In genomic region chr5:84381501-84382362, GRCh38 we compare ENCODE assay signal across 9 cellular contexts. TPM values are rescaled to one million over a fixed set of nuclear protein-coding genes. Genes with fewer than 3 reads are reported as not detected.
A peak's percentile ranks its signal among the peaks of the same experiment; 100 is the strongest.
DNase-seq lines count a peak whose midpoint lies in the region; ATAC-seq and TF ChIP-seq lines count a peak whose summit lies in the region.
"Had no signal": no experiment of that assay in that cellular context is flagged by ENCODE, and none has a peak within 500 bp of the region (broad histone marks: within the 10 kb centered on the region; RNA-seq: fewer than 3 reads in every experiment).

No MANE protein-coding gene starts in this region.

- H3K36me3 ChIP-seq in neuron (ENCODE audit: insufficient read depth, low read length): no peaks in the 10 kb centered on the region

- no peak overlapping the region for H3K4me3 Mint-ChIP-seq in activated CD8-positive, alpha-beta memory T cell treated with anti-CD3 and anti-CD28 coated beads, Interleukin-2, amount 10 ng/mL, durations not matched to agents 7 days and 5 days
- H3K4me3 Mint-ChIP-seq in activated CD4-positive, alpha-beta memory T cell treated with anti-CD3 and anti-CD28 coated beads, Interleukin-2, amount 10 ng/mL, durations not matched to agents 7 days and 5 days: no peak overlapping the region
- H3K4me3 Mint-ChIP-seq: central memory CD8-positive, alpha-beta T cell had no signal

- peaks cover 4% of the 10 kb centered on the region for H3K4me1 Mint-ChIP-seq in activated CD8-positive, alpha-beta memory T cell treated with anti-CD3 and anti-CD28 coated beads, Interleukin-2, amount 10 ng/mL, durations not matched to agents 7 days and 5 days
- peaks cover 13% of the 10 kb centered on the region for H3K4me1 Mint-ChIP-seq in activated CD4-positive, alpha-beta memory T cell treated with anti-CD3 and anti-CD28 coated beads, Interleukin-2, amount 10 ng/mL, durations not matched to agents 7 days and 5 days
- H3K4me1 Mint-ChIP-seq: central memory CD8-positive, alpha-beta T cell had no signal

- no peak overlapping the region for H3K27ac Mint-ChIP-seq in activated CD8-positive, alpha-beta memory T cell treated with anti-CD3 and anti-CD28 coated beads, Interleukin-2, amount 10 ng/mL, durations not matched to agents 7 days and 5 days
- H3K27ac Mint-ChIP-seq in activated CD4-positive, alpha-beta memory T cell treated with anti-CD3 and anti-CD28 coated beads, Interleukin-2, amount 10 ng/mL, durations not matched to agents 7 days and 5 days: no peak overlapping the region

- H3K27me3 Mint-ChIP-seq in activated CD8-positive, alpha-beta memory T cell treated with anti-CD3 and anti-CD28 coated beads, Interleukin-2, amount 10 ng/mL, durations not matched to agents 7 days and 5 days: peaks cover 43% of the 10 kb centered on the region
- H3K27me3 Mint-ChIP-seq in activated CD4-positive, alpha-beta memory T cell treated with anti-CD3 and anti-CD28 coated beads, Interleukin-2, amount 10 ng/mL, durations not matched to agents 7 days and 5 days: peaks cover 43% of the 10 kb centered on the region

- H3K27me3 ChIP-seq in neuron (ENCODE audit: insufficient read depth, low read length): peaks cover 50% of the 10 kb centered on the region

- ATAC-seq in activated CD8-positive, alpha-beta memory T cell treated with anti-CD3 and anti-CD28 coated beads, Interleukin-2, amount 10 ng/mL, durations not matched to agents 7 days and 5 days: no peak

- H3K36me3 Mint-ChIP-seq in activated CD8-positive, alpha-beta memory T cell treated with anti-CD3 and anti-CD28 coated beads, Interleukin-2, amount 10 ng/mL, durations not matched to agents 7 days and 5 days: no peaks in the 10 kb centered on the region
- no peaks in the 10 kb centered on the region for H3K36me3 Mint-ChIP-seq in activated CD4-positive, alpha-beta memory T cell treated with anti-CD3 and anti-CD28 coated beads, Interleukin-2, amount 10 ng/mL, durations not matched to agents 7 days and 5 days (ENCODE audit: low read depth)

- peak overlapping the region; percentile 63 for H3K4me3 ChIP-seq in epithelial cell of proximal tubule (ENCODE audit: low read depth, low read length)
- H3K4me3 ChIP-seq in neuron (ENCODE audit: low read length): peak overlapping the region; percentile 58

- no peaks in the 10 kb centered on the region for H3K9me3 Mint-ChIP-seq in activated CD8-positive, alpha-beta memory T cell treated with anti-CD3 and anti-CD28 coated beads, Interleukin-2, amount 10 ng/mL, durations not matched to agents 7 days and 5 days (ENCODE audit: low read depth)
- no peaks in the 10 kb centered on the region for H3K9me3 Mint-ChIP-seq in activated CD4-positive, alpha-beta memory T cell treated with anti-CD3 and anti-CD28 coated beads, Interleukin-2, amount 10 ng/mL, durations not matched to agents 7 days and 5 days

- peaks cover 23% of the 10 kb centered on the region for H3K4me1 ChIP-seq in neuron (ENCODE audit: insufficient read depth, low read length)

- POLR2A ChIA-PET in activated CD4-positive, alpha-beta memory T cell treated with anti-CD3 and anti-CD28 coated beads, Interleukin-2, amount 10 ng/mL, durations not matched to agents 7 days and 5 days (lab: Charles Lee): no interaction called here

- CTCF ChIA-PET in activated CD8-positive, alpha-beta memory T cell treated with anti-CD3 and anti-CD28 coated beads, Interleukin-2, amount 10 ng/mL, durations not matched to agents 7 days and 5 days (lab: Charles Lee): no interaction called here
- CTCF ChIA-PET in activated CD4-positive, alpha-beta memory T cell treated with anti-CD3 and anti-CD28 coated beads, Interleukin-2, amount 10 ng/mL, durations not matched to agents 7 days and 5 days (lab: Charles Lee): no interaction called here

- H3K9me3 ChIP-seq in neuron (ENCODE audit: low read length): no peaks in the 10 kb centered on the region

- H2AFZ ChIP-seq in neuron (ENCODE audit: low read depth, low read length): peak overlapping the region; percentile 4

- TF ChIP-seq CTCF in epithelial cell of proximal tubule (conservative IDR thresholded peaks at IDR 0.05; ENCODE audit: low read depth, low read length): no peak

- DNase-seq in DMS 273 (lab: John Stamatoyannopoulos, UW; ENCODE audit: unreplicated experiment) (peak; percentile 75), NCI-H774 (lab: John Stamatoyannopoulos, UW) (peak; percentile 30), epithelial cell of proximal tubule (ENCODE audit: low read depth) (no peak), AG20443 (ENCODE audit: low spot score) (no peak), iPS-NIHi7 (ENCODE audit: extremely low spot score) (no peak)
- no peak for DNase-seq in activated CD8-positive, alpha-beta memory T cell treated with anti-CD3 and anti-CD28 coated beads, Interleukin-2, amount 10 ng/mL, durations not matched to agents 7 days and 5 days
- DNase-seq in activated CD4-positive, alpha-beta memory T cell treated with anti-CD3 and anti-CD28 coated beads, Interleukin-2, amount 10 ng/mL, durations not matched to agents 7 days and 5 days: no peak

RNA-seq across cellular contexts. Expression of gene EDIL3, which starts 2.9 kb away (rescaled TPM):
- total RNA-seq in epithelial cell of proximal tubule: 77.3 and 80.1 TPM in 2 replicates
- total RNA-seq in activated CD8-positive, alpha-beta memory T cell treated with anti-CD3 and anti-CD28 coated beads, Interleukin-2, amount 10 ng/mL, durations not matched to agents 7 days and 5 days: not detected
- not detected for total RNA-seq in activated CD4-positive, alpha-beta memory T cell treated with anti-CD3 and anti-CD28 coated beads, Interleukin-2, amount 10 ng/mL, durations not matched to agents 7 days and 5 days

Comparison
In these comparisons a context has a peak if more than half of its experiments do, and no peak if none do; other contexts are left out.
1. DNase-seq: peak in DMS 273 (single experiment) and NCI-H774 (single experiment); none in epithelial cell of proximal tubule (single experiment), activated CD8-positive, alpha-beta memory T cell treated with anti-CD3 and anti-CD28 coated beads, Interleukin-2, amount 10 ng/mL, durations not matched to agents 7 days and 5 days (single experiment), activated CD4-positive, alpha-beta memory T cell treated with anti-CD3 and anti-CD28 coated beads, Interleukin-2, amount 10 ng/mL, durations not matched to agents 7 days and 5 days (single experiment), AG20443 (single experiment) and iPS-NIHi7 (single experiment).
2. RNA of gene EDIL3, which starts 2.9 kb away (total RNA-seq): 77.3 to 80.1 TPM in epithelial cell of proximal tubule; not detected in activated CD8-positive, alpha-beta memory T cell treated with anti-CD3 and anti-CD28 coated beads, Interleukin-2, amount 10 ng/mL, durations not matched to agents 7 days and 5 days and not detected in activated CD4-positive, alpha-beta memory T cell treated with anti-CD3 and anti-CD28 coated beads, Interleukin-2, amount 10 ng/mL, durations not matched to agents 7 days and 5 days; every median in the first group is over 10 times any median in the second.